1 cellular context compared by ENCODE assay signal in the genomic region with DNA sequence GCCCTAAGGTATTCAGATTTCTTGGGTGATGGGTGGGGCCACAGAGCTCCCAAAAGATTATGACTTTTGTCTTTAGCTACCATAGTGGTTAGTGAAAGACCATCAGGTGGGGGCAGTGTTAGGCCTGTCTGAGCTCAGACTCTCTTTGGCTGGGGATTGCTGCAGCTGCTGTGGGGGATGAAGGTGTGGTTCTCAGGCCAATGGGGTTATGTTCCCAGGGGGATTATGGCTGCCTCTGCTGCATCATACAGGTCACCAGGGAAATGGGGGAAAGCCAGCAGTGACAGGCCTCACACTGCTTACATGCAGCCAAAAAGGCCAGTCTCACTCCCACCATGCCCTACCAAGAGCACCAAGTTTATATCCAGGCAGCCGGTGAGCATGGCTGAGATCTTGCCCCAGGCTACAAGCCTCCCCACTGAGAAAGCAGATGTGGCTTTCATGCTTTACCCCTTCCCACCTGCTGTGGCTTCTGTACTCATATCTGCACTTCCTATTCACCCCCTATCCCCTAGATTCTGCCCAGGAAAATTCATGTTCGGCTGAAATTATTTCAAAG.
TF ChIP-seq lines count a peak whose summit lies in the region.

No MANE protein-coding gene starts in this region.

TF ChIP-seq in GM12878, 131 proteins besides CTCF, POLR2A, EP300 and RAD21 (continues in another document):
- TF ChIP-seq, protein P1, sequence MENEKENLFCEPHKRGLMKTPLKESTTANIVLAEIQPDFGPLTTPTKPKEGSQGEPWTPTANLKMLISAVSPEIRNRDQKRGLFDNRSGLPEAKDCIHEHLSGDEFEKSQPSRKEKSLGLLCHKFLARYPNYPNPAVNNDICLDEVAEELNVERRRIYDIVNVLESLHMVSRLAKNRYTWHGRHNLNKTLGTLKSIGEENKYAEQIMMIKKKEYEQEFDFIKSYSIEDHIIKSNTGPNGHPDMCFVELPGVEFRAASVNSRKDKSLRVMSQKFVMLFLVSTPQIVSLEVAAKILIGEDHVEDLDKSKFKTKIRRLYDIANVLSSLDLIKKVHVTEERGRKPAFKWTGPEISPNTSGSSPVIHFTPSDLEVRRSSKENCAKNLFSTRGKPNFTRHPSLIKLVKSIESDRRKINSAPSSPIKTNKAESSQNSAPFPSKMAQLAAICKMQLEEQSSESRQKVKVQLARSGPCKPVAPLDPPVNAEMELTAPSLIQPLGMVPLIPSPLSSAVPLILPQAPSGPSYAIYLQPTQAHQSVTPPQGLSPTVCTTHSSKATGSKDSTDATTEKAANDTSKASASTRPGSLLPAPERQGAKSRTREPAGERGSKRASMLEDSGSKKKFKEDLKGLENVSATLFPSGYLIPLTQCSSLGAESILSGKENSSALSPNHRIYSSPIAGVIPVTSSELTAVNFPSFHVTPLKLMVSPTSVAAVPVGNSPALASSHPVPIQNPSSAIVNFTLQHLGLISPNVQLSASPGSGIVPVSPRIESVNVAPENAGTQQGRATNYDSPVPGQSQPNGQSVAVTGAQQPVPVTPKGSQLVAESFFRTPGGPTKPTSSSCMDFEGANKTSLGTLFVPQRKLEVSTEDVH (IDR thresholded peaks at IDR 0.05; ENCODE audit: low read depth, partially characterized antibody) = no peak
- TF ChIP-seq, protein P2, sequence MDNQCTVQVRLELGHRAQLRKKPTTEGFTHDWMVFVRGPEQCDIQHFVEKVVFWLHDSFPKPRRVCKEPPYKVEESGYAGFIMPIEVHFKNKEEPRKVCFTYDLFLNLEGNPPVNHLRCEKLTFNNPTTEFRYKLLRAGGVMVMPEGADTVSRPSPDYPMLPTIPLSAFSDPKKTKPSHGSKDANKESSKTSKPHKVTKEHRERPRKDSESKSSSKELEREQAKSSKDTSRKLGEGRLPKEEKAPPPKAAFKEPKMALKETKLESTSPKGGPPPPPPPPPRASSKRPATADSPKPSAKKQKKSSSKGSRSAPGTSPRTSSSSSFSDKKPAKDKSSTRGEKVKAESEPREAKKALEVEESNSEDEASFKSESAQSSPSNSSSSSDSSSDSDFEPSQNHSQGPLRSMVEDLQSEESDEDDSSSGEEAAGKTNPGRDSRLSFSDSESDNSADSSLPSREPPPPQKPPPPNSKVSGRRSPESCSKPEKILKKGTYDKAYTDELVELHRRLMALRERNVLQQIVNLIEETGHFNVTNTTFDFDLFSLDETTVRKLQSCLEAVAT (IDR thresholded peaks at IDR 0.05) = peak; percentile 79
- TF ChIP-seq ATF7 (IDR thresholded peaks at IDR 0.05; ENCODE audit: low read depth) (peak; percentile 54), ZNF384 (IDR thresholded peaks at IDR 0.05; ENCODE audit: borderline replicate concordance, low read depth, low read length) (no peak), CHD1 (IDR thresholded peaks at IDR 0.05; ENCODE audit: low read depth, low read length) (no peak), YY1 (IDR thresholded peaks at IDR 0.05; ENCODE audit: low read depth, low read length) (peak; percentile 83), SMC3 (IDR thresholded peaks at IDR 0.05; ENCODE audit: borderline replicate concordance, low read length) (peak; percentile 35; the same call in 1 of the 2 replicates), TAF1 (IDR thresholded peaks at IDR 0.05; ENCODE audit: borderline replicate concordance, low read depth, low read length) (no peak), MTA3 (IDR thresholded peaks at IDR 0.05; ENCODE audit: borderline replicate concordance, low read length) (0 out of 2 replicates have a peak, but pooled peaks have one; percentile 46), ETV6 (conservative IDR thresholded peaks at IDR 0.05 in 1 of 2, IDR thresholded peaks at IDR 0.05 in 1 of 2; ENCODE audit: borderline replicate concordance in 1 of 2, low read depth in 1 of 2) (no peak), TCF12 (IDR thresholded peaks at IDR 0.05; ENCODE audit: low read depth, low read length) (peak; percentile 95), BCL11A (IDR thresholded peaks at IDR 0.05; ENCODE audit: low read depth, low read length) (peak; percentile 47), RUNX3 (IDR thresholded peaks at IDR 0.05; ENCODE audit: low read length) (peak; percentile 88), NBN (IDR thresholded peaks at IDR 0.05) (peak; percentile 84), BACH1 (IDR thresholded peaks at IDR 0.05; ENCODE audit: borderline replicate concordance) (no peak), YBX1 (IDR thresholded peaks at IDR 0.05) (peak; percentile 43; the same call in 1 of the 2 replicates), SREBF1 (IDR thresholded peaks at IDR 0.05; ENCODE audit: low read length) (no peak), JUNB (IDR thresholded peaks at IDR 0.05) (peak; percentile 80), ASH2L (IDR thresholded peaks at IDR 0.05; ENCODE audit: borderline replicate concordance, low read depth) (no peak), RBBP5 (conservative IDR thresholded peaks at IDR 0.05) (no peak), RCOR1 (conservative IDR thresholded peaks at IDR 0.05; ENCODE audit: low read depth, low read length) (no peak), ZZZ3 (IDR thresholded peaks at IDR 0.05; ENCODE audit: control insufficient read depth, insufficient read length, low read depth) (no peak)
- TF ChIP-seq, protein P3, sequence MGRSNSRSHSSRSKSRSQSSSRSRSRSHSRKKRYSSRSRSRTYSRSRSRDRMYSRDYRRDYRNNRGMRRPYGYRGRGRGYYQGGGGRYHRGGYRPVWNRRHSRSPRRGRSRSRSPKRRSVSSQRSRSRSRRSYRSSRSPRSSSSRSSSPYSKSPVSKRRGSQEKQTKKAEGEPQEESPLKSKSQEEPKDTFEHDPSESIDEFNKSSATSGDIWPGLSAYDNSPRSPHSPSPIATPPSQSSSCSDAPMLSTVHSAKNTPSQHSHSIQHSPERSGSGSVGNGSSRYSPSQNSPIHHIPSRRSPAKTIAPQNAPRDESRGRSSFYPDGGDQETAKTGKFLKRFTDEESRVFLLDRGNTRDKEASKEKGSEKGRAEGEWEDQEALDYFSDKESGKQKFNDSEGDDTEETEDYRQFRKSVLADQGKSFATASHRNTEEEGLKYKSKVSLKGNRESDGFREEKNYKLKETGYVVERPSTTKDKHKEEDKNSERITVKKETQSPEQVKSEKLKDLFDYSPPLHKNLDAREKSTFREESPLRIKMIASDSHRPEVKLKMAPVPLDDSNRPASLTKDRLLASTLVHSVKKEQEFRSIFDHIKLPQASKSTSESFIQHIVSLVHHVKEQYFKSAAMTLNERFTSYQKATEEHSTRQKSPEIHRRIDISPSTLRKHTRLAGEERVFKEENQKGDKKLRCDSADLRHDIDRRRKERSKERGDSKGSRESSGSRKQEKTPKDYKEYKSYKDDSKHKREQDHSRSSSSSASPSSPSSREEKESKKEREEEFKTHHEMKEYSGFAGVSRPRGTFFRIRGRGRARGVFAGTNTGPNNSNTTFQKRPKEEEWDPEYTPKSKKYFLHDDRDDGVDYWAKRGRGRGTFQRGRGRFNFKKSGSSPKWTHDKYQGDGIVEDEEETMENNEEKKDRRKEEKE (IDR thresholded peaks at IDR 0.05) = no peak
- TF ChIP-seq, protein P4, sequence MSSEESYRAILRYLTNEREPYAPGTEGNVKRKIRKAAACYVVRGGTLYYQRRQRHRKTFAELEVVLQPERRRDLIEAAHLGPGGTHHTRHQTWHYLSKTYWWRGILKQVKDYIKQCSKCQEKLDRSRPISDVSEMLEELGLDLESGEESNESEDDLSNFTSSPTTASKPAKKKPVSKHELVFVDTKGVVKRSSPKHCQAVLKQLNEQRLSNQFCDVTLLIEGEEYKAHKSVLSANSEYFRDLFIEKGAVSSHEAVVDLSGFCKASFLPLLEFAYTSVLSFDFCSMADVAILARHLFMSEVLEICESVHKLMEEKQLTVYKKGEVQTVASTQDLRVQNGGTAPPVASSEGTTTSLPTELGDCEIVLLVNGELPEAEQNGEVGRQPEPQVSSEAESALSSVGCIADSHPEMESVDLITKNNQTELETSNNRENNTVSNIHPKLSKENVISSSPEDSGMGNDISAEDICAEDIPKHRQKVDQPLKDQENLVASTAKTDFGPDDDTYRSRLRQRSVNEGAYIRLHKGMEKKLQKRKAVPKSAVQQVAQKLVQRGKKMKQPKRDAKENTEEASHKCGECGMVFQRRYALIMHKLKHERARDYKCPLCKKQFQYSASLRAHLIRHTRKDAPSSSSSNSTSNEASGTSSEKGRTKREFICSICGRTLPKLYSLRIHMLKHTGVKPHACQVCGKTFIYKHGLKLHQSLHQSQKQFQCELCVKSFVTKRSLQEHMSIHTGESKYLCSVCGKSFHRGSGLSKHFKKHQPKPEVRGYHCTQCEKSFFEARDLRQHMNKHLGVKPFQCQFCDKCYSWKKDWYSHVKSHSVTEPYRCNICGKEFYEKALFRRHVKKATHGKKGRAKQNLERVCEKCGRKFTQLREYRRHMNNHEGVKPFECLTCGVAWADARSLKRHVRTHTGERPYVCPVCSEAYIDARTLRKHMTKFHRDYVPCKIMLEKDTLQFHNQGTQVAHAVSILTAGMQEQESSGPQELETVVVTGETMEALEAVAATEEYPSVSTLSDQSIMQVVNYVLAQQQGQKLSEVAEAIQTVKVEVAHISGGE (CRISPR knock-in tag; IDR thresholded peaks at IDR 0.05) = no peak
- TF ChIP-seq, protein P5, sequence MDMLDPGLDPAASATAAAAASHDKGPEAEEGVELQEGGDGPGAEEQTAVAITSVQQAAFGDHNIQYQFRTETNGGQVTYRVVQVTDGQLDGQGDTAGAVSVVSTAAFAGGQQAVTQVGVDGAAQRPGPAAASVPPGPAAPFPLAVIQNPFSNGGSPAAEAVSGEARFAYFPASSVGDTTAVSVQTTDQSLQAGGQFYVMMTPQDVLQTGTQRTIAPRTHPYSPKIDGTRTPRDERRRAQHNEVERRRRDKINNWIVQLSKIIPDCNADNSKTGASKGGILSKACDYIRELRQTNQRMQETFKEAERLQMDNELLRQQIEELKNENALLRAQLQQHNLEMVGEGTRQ (IDR thresholded peaks at IDR 0.05; ENCODE audit: borderline replicate concordance, low read depth, low read length) = no peak
- TF ChIP-seq, protein P6, sequence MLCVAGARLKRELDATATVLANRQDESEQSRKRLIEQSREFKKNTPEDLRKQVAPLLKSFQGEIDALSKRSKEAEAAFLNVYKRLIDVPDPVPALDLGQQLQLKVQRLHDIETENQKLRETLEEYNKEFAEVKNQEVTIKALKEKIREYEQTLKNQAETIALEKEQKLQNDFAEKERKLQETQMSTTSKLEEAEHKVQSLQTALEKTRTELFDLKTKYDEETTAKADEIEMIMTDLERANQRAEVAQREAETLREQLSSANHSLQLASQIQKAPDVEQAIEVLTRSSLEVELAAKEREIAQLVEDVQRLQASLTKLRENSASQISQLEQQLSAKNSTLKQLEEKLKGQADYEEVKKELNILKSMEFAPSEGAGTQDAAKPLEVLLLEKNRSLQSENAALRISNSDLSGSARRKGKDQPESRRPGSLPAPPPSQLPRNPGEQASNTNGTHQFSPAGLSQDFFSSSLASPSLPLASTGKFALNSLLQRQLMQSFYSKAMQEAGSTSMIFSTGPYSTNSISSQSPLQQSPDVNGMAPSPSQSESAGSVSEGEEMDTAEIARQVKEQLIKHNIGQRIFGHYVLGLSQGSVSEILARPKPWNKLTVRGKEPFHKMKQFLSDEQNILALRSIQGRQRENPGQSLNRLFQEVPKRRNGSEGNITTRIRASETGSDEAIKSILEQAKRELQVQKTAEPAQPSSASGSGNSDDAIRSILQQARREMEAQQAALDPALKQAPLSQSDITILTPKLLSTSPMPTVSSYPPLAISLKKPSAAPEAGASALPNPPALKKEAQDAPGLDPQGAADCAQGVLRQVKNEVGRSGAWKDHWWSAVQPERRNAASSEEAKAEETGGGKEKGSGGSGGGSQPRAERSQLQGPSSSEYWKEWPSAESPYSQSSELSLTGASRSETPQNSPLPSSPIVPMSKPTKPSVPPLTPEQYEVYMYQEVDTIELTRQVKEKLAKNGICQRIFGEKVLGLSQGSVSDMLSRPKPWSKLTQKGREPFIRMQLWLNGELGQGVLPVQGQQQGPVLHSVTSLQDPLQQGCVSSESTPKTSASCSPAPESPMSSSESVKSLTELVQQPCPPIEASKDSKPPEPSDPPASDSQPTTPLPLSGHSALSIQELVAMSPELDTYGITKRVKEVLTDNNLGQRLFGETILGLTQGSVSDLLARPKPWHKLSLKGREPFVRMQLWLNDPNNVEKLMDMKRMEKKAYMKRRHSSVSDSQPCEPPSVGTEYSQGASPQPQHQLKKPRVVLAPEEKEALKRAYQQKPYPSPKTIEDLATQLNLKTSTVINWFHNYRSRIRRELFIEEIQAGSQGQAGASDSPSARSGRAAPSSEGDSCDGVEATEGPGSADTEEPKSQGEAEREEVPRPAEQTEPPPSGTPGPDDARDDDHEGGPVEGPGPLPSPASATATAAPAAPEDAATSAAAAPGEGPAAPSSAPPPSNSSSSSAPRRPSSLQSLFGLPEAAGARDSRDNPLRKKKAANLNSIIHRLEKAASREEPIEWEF (IDR thresholded peaks at IDR 0.05; ENCODE audit: insufficient replicate concordance, low read depth, low read length) = peak; percentile 56
- TF ChIP-seq, protein P7, sequence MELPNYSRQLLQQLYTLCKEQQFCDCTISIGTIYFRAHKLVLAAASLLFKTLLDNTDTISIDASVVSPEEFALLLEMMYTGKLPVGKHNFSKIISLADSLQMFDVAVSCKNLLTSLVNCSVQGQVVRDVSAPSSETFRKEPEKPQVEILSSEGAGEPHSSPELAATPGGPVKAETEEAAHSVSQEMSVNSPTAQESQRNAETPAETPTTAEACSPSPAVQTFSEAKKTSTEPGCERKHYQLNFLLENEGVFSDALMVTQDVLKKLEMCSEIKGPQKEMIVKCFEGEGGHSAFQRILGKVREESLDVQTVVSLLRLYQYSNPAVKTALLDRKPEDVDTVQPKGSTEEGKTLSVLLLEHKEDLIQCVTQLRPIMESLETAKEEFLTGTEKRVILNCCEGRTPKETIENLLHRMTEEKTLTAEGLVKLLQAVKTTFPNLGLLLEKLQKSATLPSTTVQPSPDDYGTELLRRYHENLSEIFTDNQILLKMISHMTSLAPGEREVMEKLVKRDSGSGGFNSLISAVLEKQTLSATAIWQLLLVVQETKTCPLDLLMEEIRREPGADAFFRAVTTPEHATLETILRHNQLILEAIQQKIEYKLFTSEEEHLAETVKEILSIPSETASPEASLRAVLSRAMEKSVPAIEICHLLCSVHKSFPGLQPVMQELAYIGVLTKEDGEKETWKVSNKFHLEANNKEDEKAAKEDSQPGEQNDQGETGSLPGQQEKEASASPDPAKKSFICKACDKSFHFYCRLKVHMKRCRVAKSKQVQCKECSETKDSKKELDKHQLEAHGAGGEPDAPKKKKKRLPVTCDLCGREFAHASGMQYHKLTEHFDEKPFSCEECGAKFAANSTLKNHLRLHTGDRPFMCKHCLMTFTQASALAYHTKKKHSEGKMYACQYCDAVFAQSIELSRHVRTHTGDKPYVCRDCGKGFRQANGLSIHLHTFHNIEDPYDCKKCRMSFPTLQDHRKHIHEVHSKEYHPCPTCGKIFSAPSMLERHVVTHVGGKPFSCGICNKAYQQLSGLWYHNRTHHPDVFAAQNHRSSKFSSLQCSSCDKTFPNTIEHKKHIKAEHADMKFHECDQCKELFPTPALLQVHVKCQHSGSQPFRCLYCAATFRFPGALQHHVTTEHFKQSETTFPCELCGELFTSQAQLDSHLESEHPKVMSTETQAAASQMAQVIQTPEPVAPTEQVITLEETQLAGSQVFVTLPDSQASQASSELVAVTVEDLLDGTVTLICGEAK (IDR thresholded peaks at IDR 0.05; ENCODE audit: borderline replicate concordance) = no peak
